ENCODE assay signal across 19 cellular contexts in genomic region chrX:28273751-28274150, GRCh38.
"Had no signal": no experiment of that assay in that cellular context is flagged by ENCODE, and none has a peak within 500 bp of the region (broad histone marks: within the 10 kb centered on the region; RNA-seq: fewer than 3 reads in every experiment).

No MANE protein-coding gene starts in this region.

- H3K4me1 ChIP-seq: neural progenitor cell, suprapubic skin, thyroid gland, upper lobe of right lung had no signal

- H2AFZ ChIP-seq: neural progenitor cell had no signal

- H3K4me1 Mint-ChIP-seq: central memory CD8-positive, alpha-beta T cell; neural progenitor cell had no signal

- H3K4me3 ChIP-seq: neural progenitor cell, ovary, suprapubic skin, thyroid gland, upper lobe of right lung had no signal

- H3K36me3 ChIP-seq: neural progenitor cell, ovary, suprapubic skin, thyroid gland, upper lobe of right lung had no signal

- DNase-seq: effector memory CD8-positive, alpha-beta T cell; erythroblast; foreskin melanocyte; head of caudate nucleus; hippocampal formation; left colon; midbrain; nucleus accumbens; ovary; right cardiac atrium; small intestine; stimulated activated CD4-positive, alpha-beta T cell treated with anti-CD3 and anti-CD28 coated beads, Interleukin-2, amount 100 ng/mL, for 48 hours; stimulated activated naive CD4-positive, alpha-beta T cell treated with Interleukin-2 at 50 U/mL for 16 hours; thyroid gland; upper lobe of right lung had no signal

- H3K9me3 Mint-ChIP-seq: central memory CD8-positive, alpha-beta T cell; neural progenitor cell had no signal

- H3K9me3 ChIP-seq: ovary, suprapubic skin, thyroid gland, upper lobe of right lung had no signal

- H3K4me2 ChIP-seq: neural progenitor cell had no signal

- H3K27me3 ChIP-seq: neural progenitor cell, ovary, suprapubic skin, thyroid gland, upper lobe of right lung had no signal

- H3K27ac ChIP-seq: neural progenitor cell, ovary, suprapubic skin, thyroid gland, upper lobe of right lung had no signal

- H3K9ac ChIP-seq: neural progenitor cell had no signal

- H3K27me3 Mint-ChIP-seq: central memory CD8-positive, alpha-beta T cell; effector memory CD8-positive, alpha-beta T cell; natural killer cell treated with Interleukin-12 subunit alpha and Interleukin-12 subunit beta and Interleukin-15 and Interleukin-18, amount 100 ng/mL, for 72 hours had no signal

- H3K27ac Mint-ChIP-seq: effector memory CD8-positive, alpha-beta T cell; natural killer cell treated with Interleukin-12 subunit alpha and Interleukin-12 subunit beta and Interleukin-15 and Interleukin-18, amount 100 ng/mL, for 72 hours; neural progenitor cell had no signal

- H3K4me3 Mint-ChIP-seq: central memory CD8-positive, alpha-beta T cell; effector memory CD8-positive, alpha-beta T cell; natural killer cell treated with Interleukin-12 subunit alpha and Interleukin-12 subunit beta and Interleukin-15 and Interleukin-18, amount 100 ng/mL, for 72 hours; neural progenitor cell had no signal

- H3K36me3 Mint-ChIP-seq: natural killer cell treated with Interleukin-12 subunit alpha and Interleukin-12 subunit beta and Interleukin-15 and Interleukin-18, amount 100 ng/mL, for 72 hours; neural progenitor cell had no signal
